ENCODE assay signal across 10 cellular contexts in the genomic region with DNA sequence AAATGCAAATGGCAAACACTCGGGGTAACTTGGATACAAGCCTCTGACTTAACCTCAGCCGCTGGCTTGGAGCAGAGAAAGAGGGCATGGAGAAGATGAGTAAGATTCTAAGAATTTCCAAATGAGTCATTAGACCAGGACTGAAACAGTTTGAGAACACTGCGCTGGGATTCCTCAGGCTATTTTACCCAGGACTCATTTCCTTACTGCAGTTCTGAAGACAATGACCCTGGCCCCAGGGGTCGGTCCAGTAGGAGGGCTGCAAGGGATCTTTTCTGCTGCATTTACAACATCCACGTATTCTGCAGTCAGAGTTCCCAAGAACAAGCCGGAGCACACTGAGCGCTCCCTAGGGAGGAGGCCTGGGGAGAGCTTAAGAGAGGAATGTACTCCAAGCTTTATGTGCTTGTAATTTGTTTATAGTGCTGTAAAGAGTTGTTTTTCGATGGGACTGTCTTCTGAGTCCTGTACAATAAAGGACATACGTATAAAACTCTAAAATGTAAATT. TPM values are rescaled to one million over a fixed set of nuclear protein-coding genes. Genes with fewer than 3 reads are reported as not detected.
DNase-seq lines count a peak whose midpoint lies in the region; FAIRE-seq lines count a peak whose summit lies in the region.
"Had no signal": no experiment of that assay in that cellular context is flagged by ENCODE, and none has a peak within 500 bp of the region (broad histone marks: within the 10 kb centered on the region; RNA-seq: fewer than 3 reads in every experiment).

No MANE protein-coding gene starts in this region.

- peak; percentile 99 for FAIRE-seq in A204.1 (lab: Jason Lieb, UNC)
- FAIRE-seq in endometrium (lab: Jason Lieb, UNC) = peak; percentile 70

- no peak overlapping the region for H3K4me3 ChIP-seq in mesodermal cell (ENCODE audit: extremely low read depth, insufficient read depth, low read length, poor library complexity, severe bottlenecking)
- H3K4me3 ChIP-seq in effector memory CD4-positive, alpha-beta T cell (ENCODE audit: insufficient read depth, low read depth, low read length, poor library complexity, severe bottlenecking) = no peak overlapping the region

- H3K9me3 ChIP-seq in mesodermal cell (ENCODE audit: control insufficient read depth, low read length) = no peaks in the 10 kb centered on the region
- H3K9me3 ChIP-seq in effector memory CD4-positive, alpha-beta T cell (ENCODE audit: control insufficient read depth, low read length) = no peaks in the 10 kb centered on the region

- peak overlapping the region; percentile 99 for H3K27ac ChIP-seq in mesodermal cell (ENCODE audit: low read depth, low read length, severe bottlenecking)
- H3K27ac ChIP-seq in effector memory CD4-positive, alpha-beta T cell (ENCODE audit: insufficient read depth, low read length, poor library complexity, severe bottlenecking) = no peak overlapping the region

- no peaks in the 10 kb centered on the region for H3K36me3 ChIP-seq in mesodermal cell (ENCODE audit: control insufficient read depth, insufficient read depth, low read length)
- no peaks in the 10 kb centered on the region for H3K36me3 ChIP-seq in effector memory CD4-positive, alpha-beta T cell (ENCODE audit: control insufficient read depth, insufficient read depth, low read length)

- DNase-seq in LHCN-M2 (ENCODE audit: low read depth) (peak; percentile 99), NCI-H1436 treated with DMSO at 0.1 percent for 48 hours (lab: John Stamatoyannopoulos, UW) (no peak), NOMO-1 treated with dmso at 0.1 percent for 144 hours (lab: John Stamatoyannopoulos, UW; ENCODE audit: unreplicated experiment) (no peak)
- DNase-seq in activated CD8-positive, alpha-beta memory T cell treated with anti-CD3 and anti-CD28 coated beads for 24 hours = no peak
- no peak for DNase-seq in effector memory CD4-positive, alpha-beta T cell
- DNase-seq: CD4-positive, alpha-beta T cell; hippocampal formation had no signal

- peaks cover 51% of the 10 kb centered on the region for H3K4me1 ChIP-seq in mesodermal cell (ENCODE audit: control insufficient read depth, insufficient read depth, low read length, poor library complexity, severe bottlenecking)
- no peaks in the 10 kb centered on the region for H3K4me1 ChIP-seq in effector memory CD4-positive, alpha-beta T cell (ENCODE audit: control insufficient read depth, insufficient read depth, low read length, poor library complexity, severe bottlenecking)

- 6 to 9% methylated on average over 2 to 3 of the region's 9 CpGs for WGBS in mesodermal cell (ENCODE audit: insufficient coverage in 2 of 2), 2 experiments

- H3K27me3 ChIP-seq in effector memory CD4-positive, alpha-beta T cell (replicated peaks; ENCODE audit: control insufficient read depth, insufficient read depth, low read length, poor library complexity, severe bottlenecking) = no peaks in the 10 kb centered on the region

RNA-seq across cellular contexts. Expression of gene SORBS2, which starts 27.3 kb away (rescaled TPM):
- 1.5 and 4.2 TPM in 2 replicates for total RNA-seq in LHCN-M2 (2014; rRNA removed)
- polyA plus RNA-seq in LHCN-M2 (2012) = 7.9 TPM
- 30.0 TPM for polyA plus RNA-seq in mesodermal cell (2013, experiment 1 of 2)
- polyA plus RNA-seq in mesodermal cell (2013, experiment 2 of 2) = 20.3 TPM
- total RNA-seq: CD4-positive, alpha-beta T cell had no signal
